Comparison of ENCODE assay signal across 10 cellular contexts in genomic region chr14:51638071-51638944, GRCh38. TPM values are rescaled to one million over a fixed set of nuclear protein-coding genes. Genes with fewer than 3 reads are reported as not detected.
DNase-seq lines count a peak whose midpoint lies in the region; ATAC-seq and TF ChIP-seq lines count a peak whose summit lies in the region.
"Had no signal": no experiment of that assay in that cellular context is flagged by ENCODE, and none has a peak within 500 bp of the region (broad histone marks: within the 10 kb centered on the region; RNA-seq: fewer than 3 reads in every experiment).

No MANE protein-coding gene starts in this region.

- no peak overlapping the region for H3T11ph ChIP-seq in H9 (ENCODE audit: low read length)

- no peak for TF ChIP-seq POLR2A in testis (IDR thresholded peaks at IDR 0.05)

- CTCF ChIA-PET in WTC11 (lab: Charles Lee), result interaction anchor here (1.0 to 1.8 kb wide), 3 partner anchors 12 to 138 kb away, joined by 3 to 11 read pairs (median 4); partner anchors contain the start of gene FRMD6

- WGBS in H9 (ENCODE audit: extremely low coverage, insufficient read length, low lambda C conversion rate), result no CpG with 5 or more reads among the region's 7 CpGs
- WGBS in testis, 2 donors, result 41 to 49% methylated on average over 7 of the region's 7 CpGs

- H2BK20ac ChIP-seq in H9 (ENCODE audit: low read depth, low read length, poor library complexity, severe bottlenecking), result no peak overlapping the region

- H3K4me1 ChIP-seq in H9 (ENCODE audit: insufficient read depth, low read length) (peaks cover 5% of the 10 kb centered on the region; the same call in 1 of the 2 replicates), testis (peaks cover 12% of the 10 kb centered on the region)

- H3K4ac ChIP-seq in H9 (ENCODE audit: low read depth, low read length), result no peak overlapping the region

- no peak overlapping the region for H2BK5ac ChIP-seq in H9 (ENCODE audit: insufficient read length, low read length)

- H3K4me3 ChIP-seq in testis, result no peak overlapping the region

- H3K23me2 ChIP-seq in H9 (ENCODE audit: insufficient read length, low read depth, low read length, poor library complexity, severe bottlenecking), result no peaks in the 10 kb centered on the region

- no peak overlapping the region for H2AFZ ChIP-seq in H9 (ENCODE audit: low read length)

- no peak overlapping the region for H2BK120ac ChIP-seq in H9 (ENCODE audit: low read depth, low read length, poor library complexity, severe bottlenecking)

- POLR2A ChIA-PET in WTC11 (lab: Charles Lee), result no interaction called here

- no peak overlapping the region for H3K27ac ChIP-seq in H9 (ENCODE audit: insufficient read length, low read depth, low read length)
- no peak overlapping the region for H3K27ac ChIP-seq in testis

- H2BK15ac ChIP-seq in H9 (ENCODE audit: low read depth, low read length), result no peak overlapping the region

- no peaks in the 10 kb centered on the region for H3K36me3 ChIP-seq in testis (ENCODE audit: low read depth, missing control alignments)

- no peak overlapping the region for H3K4me2 ChIP-seq in H9 (ENCODE audit: insufficient read depth, insufficient read length, low read length)

- H3K9me3 Mint-ChIP-seq in H9 (no peaks in the 10 kb centered on the region), WTC11 (no peaks in the 10 kb centered on the region)

- H3K4me1 Mint-ChIP-seq in H9 (peaks cover 14 to 18% of the 10 kb centered on the region in 2 experiments), WTC11 (peaks cover 15% of the 10 kb centered on the region)

- no peaks in the 10 kb centered on the region for H3K79me2 ChIP-seq in H9 (ENCODE audit: insufficient read depth, low read length)

- no peak overlapping the region for H2BK12ac ChIP-seq in H9 (ENCODE audit: insufficient read length, low read depth, low read length)

- no peaks in the 10 kb centered on the region for H3K27me3 ChIP-seq in H9 (ENCODE audit: insufficient read depth, low read length)
- no peaks in the 10 kb centered on the region for H3K27me3 ChIP-seq in testis

- peak; percentile 99 for ATAC-seq in WTC11

- H3K79me1 ChIP-seq in H9 (ENCODE audit: insufficient read depth, low read depth, low read length, poor library complexity, severe bottlenecking), result no peaks in the 10 kb centered on the region

- H3K4me3 Mint-ChIP-seq in H9 (no peak overlapping the region), WTC11 (no peak overlapping the region)
- H3K4me3 Mint-ChIP-seq: activated naive CD8-positive, alpha-beta T cell had no signal

- H4K91ac ChIP-seq in H9 (ENCODE audit: insufficient read length, low read depth, low read length), result no peak overlapping the region

- TF ChIP-seq CTCF in H9 (conservative IDR thresholded peaks at IDR 0.05) (no peak), WTC11 (IDR thresholded peaks at IDR 0.05) (no peak), testis (IDR thresholded peaks at IDR 0.05) (no peak)

- H3K9ac ChIP-seq in H9 (ENCODE audit: extremely low read depth, insufficient read length, low read length), result no peak overlapping the region

- no peak overlapping the region for H2AK5ac ChIP-seq in H9 (ENCODE audit: insufficient read length, low read length)

- H3K27ac Mint-ChIP-seq in H9, result peak overlapping the region in 2 of 3 experiments; percentile 15 to 53; a peak in 3 of 7 replicates
- no peak overlapping the region for H3K27ac Mint-ChIP-seq in WTC11
- H3K27ac Mint-ChIP-seq: activated naive CD8-positive, alpha-beta T cell had no signal

- intact Hi-C loops in testis (cut with DNase I; ENCODE audit: low total_unique reads), result no loop called here

- no peak overlapping the region for H3K23ac ChIP-seq in H9 (ENCODE audit: insufficient read length, low read depth, low read length)

- H4K5ac ChIP-seq in H9 (ENCODE audit: insufficient read length, low read depth, low read length), result no peak overlapping the region

- no peaks in the 10 kb centered on the region for H3K36me3 Mint-ChIP-seq in H9 (ENCODE audit: insufficient read depth in 1 of 3, low read depth in 3 of 3)
- no peaks in the 10 kb centered on the region for H3K36me3 Mint-ChIP-seq in WTC11
- H3K36me3 Mint-ChIP-seq: activated naive CD8-positive, alpha-beta T cell had no signal

- no peak overlapping the region for H4K8ac ChIP-seq in H9 (replicated peaks; ENCODE audit: insufficient read length, low read depth, low read length)

- H3K18ac ChIP-seq in H9 (ENCODE audit: insufficient read length, low read depth, low read length), result no peak overlapping the region

- peak; percentile 73 for DNase-seq in H9
- peak; percentile 61 for DNase-seq in WTC11 (ENCODE audit: low spot score)
- DNase-seq in iPS DF 19.7 (ENCODE audit: low read depth, low spot score), result peak; percentile 59
- DNase-seq in testis, result peak; percentile 23
- DNase-seq in MV-4-11 (lab: John Stamatoyannopoulos, UW), result no peak
- no peak for DNase-seq in activated effector memory CD4-positive, alpha-beta T cell treated with anti-CD3 and anti-CD28 coated beads, Interleukin-2, amount 50 U/mL, for 16 hours
- no peak for DNase-seq in OCI-M2 (lab: John Stamatoyannopoulos, UW; ENCODE audit: unreplicated experiment)
- DNase-seq: DND-41, NCI-H2081 had no signal

- no peak overlapping the region for H3K14ac ChIP-seq in H9 (ENCODE audit: insufficient read depth, low read length)

- H3K9me3 ChIP-seq in H9 (ENCODE audit: control insufficient read depth, low read depth, low read length) (no peaks in the 10 kb centered on the region), testis (no peaks in the 10 kb centered on the region)

- H3K27me3 Mint-ChIP-seq in H9 (ENCODE audit: low read depth), result no peaks in the 10 kb centered on the region
- H3K27me3 Mint-ChIP-seq in WTC11 (ENCODE audit: low read depth), result no peaks in the 10 kb centered on the region

- no peaks in the 10 kb centered on the region for H4K20me1 ChIP-seq in H9 (ENCODE audit: control insufficient read depth, insufficient read depth, insufficient read length)

- no peak overlapping the region for H3K56ac ChIP-seq in H9 (ENCODE audit: insufficient read length, low read depth, low read length)

TF ChIP-seq in WTC11, 78 proteins besides CTCF, POLR2A, EP300 and RAD21 (continues in another document):
- TF ChIP-seq TCF7 (CRISPR knock-in tag; IDR thresholded peaks at IDR 0.05; ENCODE audit: low read depth) (no peak), ATF3 (CRISPR knock-in tag; conservative IDR thresholded peaks at IDR 0.05) (no peak), NR2C2 (CRISPR knock-in tag; IDR thresholded peaks at IDR 0.05) (no peak), FOXP4 (CRISPR knock-in tag; IDR thresholded peaks at IDR 0.05) (no peak), ZNF317 (CRISPR knock-in tag; IDR thresholded peaks at IDR 0.05; ENCODE audit: borderline replicate concordance, low read depth) (no peak), CBFB (CRISPR knock-in tag; IDR thresholded peaks at IDR 0.05; ENCODE audit: low read depth) (no peak), ELF4 (CRISPR knock-in tag; IDR thresholded peaks at IDR 0.05; ENCODE audit: low read depth) (no peak), KAT7 (CRISPR knock-in tag; IDR thresholded peaks at IDR 0.05; ENCODE audit: borderline replicate concordance) (no peak), ZBTB43 (CRISPR knock-in tag; IDR thresholded peaks at IDR 0.05) (no peak), USF1 (CRISPR knock-in tag; IDR thresholded peaks at IDR 0.05) (no peak)

RNA-seq across cellular contexts. Expression of gene FRMD6, which starts 13.4 kb away (rescaled TPM):
- total RNA-seq in H9 (2021), result 8.5 and 9.6 TPM in 2 replicates
- total RNA-seq in WTC11 (2021), result 13.3 to 21.8 TPM (median 17.0 TPM) in 3 replicates
- 10 to 100 TPM; 59.2 to 71.3 TPM for total RNA-seq in testis
- 67.0 TPM for polyA plus RNA-seq in testis (ENCODE audit: insufficient read depth, low read depth, low replicate concordance)

Comparison
In these comparisons a context has a peak if more than half of its experiments do, and no peak if none do; other contexts are left out.
1. DNase-seq: peak in H9 (single experiment), WTC11 (single experiment), iPS DF 19.7 (single experiment) and testis (single experiment); none in MV-4-11 (single experiment), activated effector memory CD4-positive, alpha-beta T cell treated with anti-CD3 and anti-CD28 coated beads, Interleukin-2, amount 50 U/mL, for 16 hours (single experiment) and OCI-M2 (single experiment).